Comparison of ENCODE assay signal across 12 cellular contexts in genomic region chr1:53323316-53323715, GRCh38.
"Had no signal": no experiment of that assay in that cellular context is flagged by ENCODE, and none has a peak within 500 bp of the region (broad histone marks: within the 10 kb centered on the region; RNA-seq: fewer than 3 reads in every experiment).

No MANE protein-coding gene starts in this region.

- H3K4me3 Mint-ChIP-seq: activated CD4-positive, alpha-beta T cell treated with anti-CD3 and anti-CD28 coated beads for 36 hours; activated naive CD8-positive, alpha-beta T cell treated with anti-CD3 and anti-CD28 coated beads, Interleukin-2, amount 50 U/mL, for 24 hours; dendritic cell treated with granulocyte-macrophage colony-stimulating factor and Interleukin-4, amounts not matched to agents 40 ng/mL and 50 ng/mL, for 4 days had no signal

- H3K9me3 Mint-ChIP-seq: activated naive CD8-positive, alpha-beta T cell treated with anti-CD3 and anti-CD28 coated beads, Interleukin-2, amount 50 U/mL, for 24 hours; dendritic cell treated with granulocyte-macrophage colony-stimulating factor and Interleukin-4, amounts not matched to agents 40 ng/mL and 50 ng/mL, for 4 days had no signal

- H3K4me3 ChIP-seq: breast epithelium, tibial artery, uterus had no signal

- ATAC-seq: activated CD4-positive, alpha-beta T cell treated with anti-CD3 and anti-CD28 coated beads for 36 hours; activated naive CD8-positive, alpha-beta T cell treated with anti-CD3 and anti-CD28 coated beads, Interleukin-2, amount 50 U/mL, for 24 hours had no signal

- H2AFZ ChIP-seq: parathyroid adenoma had no signal

- H3K79me2 ChIP-seq: parathyroid adenoma had no signal

- H3K9ac ChIP-seq: parathyroid adenoma had no signal

- H3K27me3 Mint-ChIP-seq: activated CD4-positive, alpha-beta T cell treated with anti-CD3 and anti-CD28 coated beads for 36 hours; activated naive CD8-positive, alpha-beta T cell treated with anti-CD3 and anti-CD28 coated beads, Interleukin-2, amount 50 U/mL, for 24 hours; dendritic cell treated with granulocyte-macrophage colony-stimulating factor and Interleukin-4, amounts not matched to agents 40 ng/mL and 50 ng/mL, for 4 days had no signal

- H3K4me1 ChIP-seq: parathyroid adenoma had no signal

- H3K36me3 ChIP-seq: breast epithelium, tibial artery, uterus had no signal

- DNase-seq: activated CD4-positive, alpha-beta T cell treated with anti-CD3 and anti-CD28 coated beads for 36 hours; activated naive CD4-positive, alpha-beta T cell treated with Interleukin-2 at 50 U/mL for 16 hours; activated naive CD8-positive, alpha-beta T cell treated with anti-CD3 and anti-CD28 coated beads, Interleukin-2, amount 50 U/mL, for 24 hours; cerebellar nuclear complex; effector memory CD4-positive, alpha-beta T cell; foreskin fibroblast; stimulated activated naive CD4-positive, alpha-beta T cell; tibial artery; uterus had no signal

- H3K27ac Mint-ChIP-seq: activated CD4-positive, alpha-beta T cell treated with anti-CD3 and anti-CD28 coated beads for 36 hours; activated naive CD8-positive, alpha-beta T cell treated with anti-CD3 and anti-CD28 coated beads, Interleukin-2, amount 50 U/mL, for 24 hours; dendritic cell treated with granulocyte-macrophage colony-stimulating factor and Interleukin-4, amounts not matched to agents 40 ng/mL and 50 ng/mL, for 4 days had no signal

- H3K9me3 ChIP-seq: breast epithelium, tibial artery, uterus had no signal

- H3K27ac ChIP-seq: breast epithelium, parathyroid adenoma, tibial artery, uterus had no signal

- H3K27me3 ChIP-seq: breast epithelium, tibial artery, uterus had no signal
